Comparison of ENCODE assay signal across 8 cellular contexts in genomic region chr13:52193572-52194183, GRCh38. TPM values are rescaled to one million over a fixed set of nuclear protein-coding genes. Genes with fewer than 3 reads are reported as not detected.
DNase-seq lines count a peak whose midpoint lies in the region; ATAC-seq, FAIRE-seq and TF ChIP-seq lines count a peak whose summit lies in the region.
"Not testable (repeated sequence)": the region's sequence is repeated elsewhere in the genome, so short reads cannot be mapped to it uniquely, and the experiment has no call there.

No MANE protein-coding gene starts in this region.

- not testable (repeated sequence) for H3K9me3 ChIP-seq in SK-N-SH; small intestine (ENCODE audit: control insufficient read depth, low read depth)

- not testable (repeated sequence) for H3F3A ChIP-seq in SK-N-SH (replicated peaks; ENCODE audit: insufficient read depth)

- in situ Hi-C loops in astrocyte of the spinal cord (cut with HindIII; ENCODE audit: low sequenced_read_pairs), result not testable (repeated sequence)

- POLR2A ChIA-PET in BJ (lab: Charles Lee), result interaction anchor here (0.6 kb wide), 1 partner anchor 610 kb away, joined by 3 read pairs; no protein-coding TSS in a partner anchor
- POLR2A ChIA-PET in SK-N-SH (lab: Yijun Ruan, JAX), result interaction anchor here (1.5 kb wide), 1 partner anchor 182 kb away, joined by 4 read pairs; the partner anchor contains the start of genes ALG11 and ATP7B

- not testable (repeated sequence) for H4K20me1 ChIP-seq in SK-N-SH (ENCODE audit: insufficient read depth)

- not testable (repeated sequence) for TF ChIP-seq RAD21 in SK-N-SH (IDR thresholded peaks at IDR 0.05; ENCODE audit: low read length)

- H3K27ac ChIP-seq in SK-N-SH (ENCODE audit: low read depth in 2 of 2, low read length in 1 of 2), result peak overlapping the region; percentile 59 to 84; a peak in 3 of 4 replicates
- H3K27ac ChIP-seq in mesendoderm (ENCODE audit: low read depth, low read length), result not testable (repeated sequence)
- H3K27ac ChIP-seq in small intestine (ENCODE audit: low read depth in 1 of 2, low read length in 1 of 2), result peak overlapping the region; percentile 56 to 97

- not testable (repeated sequence) for H3K36me3 ChIP-seq in BJ (ENCODE audit: control insufficient read depth, insufficient read depth, low read length); SK-N-SH (replicated peaks in 1 of 2; ENCODE audit: control insufficient read depth in 1 of 2, insufficient read depth in 2 of 2, low read length in 1 of 2); mesendoderm (ENCODE audit: control insufficient read depth, insufficient read depth, low read length); small intestine (ENCODE audit: control insufficient read depth in 2 of 2, insufficient read depth in 2 of 2, low read length in 2 of 2)

- CTCF ChIA-PET in BJ (lab: Yijun Ruan, JAX), result interaction anchor here (1.2 to 1.5 kb wide), 2 partner anchors 24 to 257 kb away, joined by 3 read pairs; partner anchors contain the start of gene VPS36
- CTCF ChIA-PET in SK-N-SH (lab: Yijun Ruan, JAX), result interaction anchor here (1.1 to 2.0 kb wide), 2 partner anchors 28 to 66 kb away, joined by 4 to 9 read pairs; no protein-coding TSS in a partner anchor

- H2BK120ac ChIP-seq in mesendoderm (ENCODE audit: low read depth, low read length), result not testable (repeated sequence)

- peak overlapping the region; percentile 21 for H3K18ac ChIP-seq in mesendoderm (ENCODE audit: low read length)

- H3K4me1 ChIP-seq in SK-N-SH (ENCODE audit: control insufficient read depth in 1 of 2, insufficient read depth in 2 of 2, low read depth in 1 of 2, low read length in 1 of 2); mesendoderm (ENCODE audit: control insufficient read depth, low read depth, low read length); small intestine (ENCODE audit: control insufficient read depth in 2 of 2, insufficient read depth in 1 of 2, low read depth in 1 of 2, low read length in 1 of 2): not testable (repeated sequence)

- peak overlapping the region; percentile 97 for H3K56ac ChIP-seq in mesendoderm (ENCODE audit: low read length)

- H3K4ac ChIP-seq in mesendoderm (ENCODE audit: low read depth, low read length), result peak overlapping the region; percentile 44

- H3K79me2 ChIP-seq in SK-N-SH (ENCODE audit: insufficient read depth), result peaks cover 42% of the 10 kb centered on the region
- peaks cover 15% of the 10 kb centered on the region for H3K79me2 ChIP-seq in mesendoderm (ENCODE audit: control insufficient read depth, insufficient read depth, low read length)

- not testable (repeated sequence) for H4K8ac ChIP-seq in mesendoderm (ENCODE audit: low read depth, low read length)

- H4K5ac ChIP-seq in mesendoderm (ENCODE audit: low read length), result not testable (repeated sequence)

- DNase-seq in BJ (ENCODE audit: low read depth); Jurkat, Clone E6-1 (ENCODE audit: low read depth, low spot score); SK-N-SH; astrocyte of the spinal cord (ENCODE audit: low read depth, low spot score); mesendoderm: not testable (repeated sequence)
- DNase-seq in fibroblast of mammary gland (ENCODE audit: low read depth), result peak; percentile 20
- DNase-seq in small intestine, result peak; percentile 62

- H3K4me2 ChIP-seq in SK-N-SH, result peak overlapping the region; percentile 85
- H3K4me2 ChIP-seq in mesendoderm (ENCODE audit: low read length), result peak overlapping the region; percentile 36

- not testable (repeated sequence) for FAIRE-seq in small intestine (lab: Jason Lieb, UNC)

- H2BK5ac ChIP-seq in mesendoderm (ENCODE audit: low read length), result not testable (repeated sequence)

- H3K9ac ChIP-seq in SK-N-SH (peak overlapping the region; percentile 86), mesendoderm (ENCODE audit: low read length) (peak overlapping the region; percentile 89)

- not testable (repeated sequence) for H2AK5ac ChIP-seq in mesendoderm (ENCODE audit: low read length)

- H3K23ac ChIP-seq in mesendoderm (ENCODE audit: low read length), result not testable (repeated sequence)

- WGBS in SK-N-SH (ENCODE audit: low lambda C conversion rate), result under 1% methylated on average over 14 of the region's 14 CpGs
- no CpG with 5 or more reads among the region's 14 CpGs for WGBS in mesendoderm (ENCODE audit: extremely low coverage, insufficient coverage, low lambda C conversion rate)
- WGBS in small intestine, 3 donors, result 1% methylated on average over 14 of the region's 14 CpGs

- H3K79me1 ChIP-seq in mesendoderm (ENCODE audit: low read length), result not testable (repeated sequence)

- not testable (repeated sequence) for H3K9me2 ChIP-seq in SK-N-SH

- ATAC-seq in GM19372 (IDR thresholded peaks at IDR 0.05; ENCODE audit: low read depth, unreplicated experiment), result peak; percentile 3

- peak overlapping the region; percentile 96 for H2AFZ ChIP-seq in SK-N-SH (ENCODE audit: low read depth)

- not testable (repeated sequence) for H3K27me3 ChIP-seq in BJ (ENCODE audit: control insufficient read depth, insufficient read depth, low read length); SK-N-SH (ENCODE audit: insufficient read depth); mesendoderm (ENCODE audit: insufficient read depth, low read length, poor library complexity); small intestine (ENCODE audit: control insufficient read depth in 2 of 2, insufficient read depth in 2 of 2, low read length in 2 of 2)

- H2BK15ac ChIP-seq in mesendoderm (replicated peaks; ENCODE audit: low read depth), result not testable (repeated sequence)

- H3K4me3 ChIP-seq in BJ (ENCODE audit: low read depth, low read length) (peak overlapping the region; percentile 86), SK-N-SH (ENCODE audit: low read depth in 2 of 2, low read length in 1 of 2) (peak overlapping the region; percentile 86 to 89), astrocyte of the spinal cord (ENCODE audit: low read depth, low read length) (peak overlapping the region; percentile 67), fibroblast of mammary gland (ENCODE audit: control insufficient read depth, low read depth, low read length) (peak overlapping the region; percentile 92), mesendoderm (ENCODE audit: low read length) (peak overlapping the region; percentile 89), small intestine (ENCODE audit: low read depth in 1 of 2, low read length in 2 of 2) (peak overlapping the region; percentile 81 to 82)
- H3K4me3 ChIP-seq in Jurkat, Clone E6-1 (ENCODE audit: low read length), result peak overlapping the region; percentile 95

- TF ChIP-seq CTCF in BJ (IDR thresholded peaks at IDR 0.05; ENCODE audit: insufficient read depth, low read depth, low read length); SK-N-SH (IDR thresholded peaks at IDR 0.05); astrocyte of the spinal cord (IDR thresholded peaks at IDR 0.05; ENCODE audit: low read depth, low read length); fibroblast of mammary gland (conservative IDR thresholded peaks at IDR 0.05; ENCODE audit: control insufficient read depth, insufficient read depth, low read depth, low read length): not testable (repeated sequence)

- not testable (repeated sequence) for TF ChIP-seq EP300 in SK-N-SH (IDR thresholded peaks at IDR 0.05; ENCODE audit: borderline replicate concordance in 1 of 2, low read depth in 1 of 2, low read length in 1 of 2)

RNA-seq across cellular contexts. Expression of gene NEK3, which starts 34.3 kb away (rescaled TPM):
- polyA plus RNA-seq in BJ (2011; rRNA removed) (4.8 and 10.1 TPM in 2 replicates), SK-N-SH (2012; rRNA removed) (12.7 and 19.5 TPM in 2 replicates), small intestine (10 to 100 TPM; 20.6 to 44.3 (median 40.0) TPM)
- 2.4 and 3.0 TPM in 2 replicates for polyA minus RNA-seq in BJ (2011; rRNA and poly(A)+ RNA removed)
- polyA plus RNA-seq in Jurkat, Clone E6-1 (2012; ENCODE audit: insufficient read depth, insufficient read length), result 7.2 TPM
- polyA plus RNA-seq in SK-N-SH (2012; cell fraction: cytosol; rRNA removed), result 12.5 and 17.3 TPM in 2 replicates
- 41.2 and 52.6 TPM in 2 replicates for polyA plus RNA-seq in SK-N-SH (2012; cell fraction: nucleus; rRNA removed)
- polyA plus RNA-seq in mesendoderm (2013, experiment 1 of 2), result 26.5 TPM
- 27.1 TPM for polyA plus RNA-seq in mesendoderm (2013, experiment 2 of 2)
